Comparison of ENCODE assay signal across 8 cellular contexts in genomic region chr9:12775373-12775962, GRCh38. TPM values are rescaled to one million over a fixed set of nuclear protein-coding genes. Genes with fewer than 3 reads are reported as not detected.
DNase-seq lines count a peak whose midpoint lies in the region; ATAC-seq and TF ChIP-seq lines count a peak whose summit lies in the region.

No MANE protein-coding gene starts in this region.

- no peak for ATAC-seq in GM18498 (IDR thresholded peaks at IDR 0.05; ENCODE audit: unreplicated experiment)

- in situ Hi-C loops in ACHN (cut with HindIII; ENCODE audit: low pct_ligation_motif_present, low pct_unique_long_range_greater_than_20kb, low sequenced_read_pairs) = no loop called here

- DNase-seq in ACHN (peak; percentile 10), GM20000 (ENCODE audit: low spot score) (peak; percentile 19), RKO (ENCODE audit: low spot score) (peak; percentile 19), fibroblast of villous mesenchyme (ENCODE audit: low read depth) (no peak), occipital lobe (lab: John Stamatoyannopoulos, UW) (peak; percentile 63), activated gamma-delta T cell treated with Interleukin-2 at 50 U/mL for 16 hours (no peak)
- no peak for DNase-seq in stimulated activated CD4-positive, alpha-beta T cell treated with anti-CD3 and anti-CD28 coated beads, Interleukin-2, amount 100 ng/mL, for 48 hours

- TF ChIP-seq CTCF in GM20000 (IDR thresholded peaks at IDR 0.05; ENCODE audit: extremely low read depth, missing control alignments) (no peak), fibroblast of villous mesenchyme (IDR thresholded peaks at IDR 0.05; ENCODE audit: insufficient read depth, low read depth, low read length) (no peak)

- peak overlapping the region; percentile 92 for H3K4me3 ChIP-seq in fibroblast of villous mesenchyme (ENCODE audit: low read depth, low read length)

RNA-seq across cellular contexts. Expression of gene LURAP1L, which starts 0.6 kb away (rescaled TPM):
- total RNA-seq in fibroblast of villous mesenchyme (38.0 and 49.0 TPM in 2 replicates), occipital lobe (0.94 TPM)

Comparison
In these comparisons a context has a peak if more than half of its experiments do, and no peak if none do; other contexts are left out.
1. DNase-seq: peak in ACHN (single experiment), GM20000 (single experiment), RKO (single experiment) and occipital lobe (single experiment); none in fibroblast of villous mesenchyme (single experiment), stimulated activated CD4-positive, alpha-beta T cell treated with anti-CD3 and anti-CD28 coated beads, Interleukin-2, amount 100 ng/mL, for 48 hours (0 of 2) and activated gamma-delta T cell treated with Interleukin-2 at 50 U/mL for 16 hours (single experiment).
2. RNA of gene LURAP1L, which starts 0.6 kb away (total RNA-seq): 38.0 to 49.0 TPM in fibroblast of villous mesenchyme; 0.94 TPM in occipital lobe (single experiment); every median in the first group is over 10 times any median in the second.